ENCODE assay signal across 10 cellular contexts in genomic region chr4:150578745-150579470, GRCh38. TPM values are rescaled to one million over a fixed set of nuclear protein-coding genes. Genes with fewer than 3 reads are reported as not detected.
A peak's percentile ranks its signal among the peaks of the same experiment; 100 is the strongest.
DNase-seq lines count a peak whose midpoint lies in the region; ATAC-seq, FAIRE-seq and TF ChIP-seq lines count a peak whose summit lies in the region.
"Had no signal": no experiment of that assay in that cellular context is flagged by ENCODE, and none has a peak within 500 bp of the region (broad histone marks: within the 10 kb centered on the region; RNA-seq: fewer than 3 reads in every experiment).

No MANE protein-coding gene starts in this region.

- peak overlapping the region; percentile 91 for H3K4me3 Mint-ChIP-seq in neural progenitor cell
- H3K4me3 Mint-ChIP-seq in activated T-cell treated with anti-CD3 and anti-CD28 coated beads, Interleukin-2, amount 50 U/mL, for 4 hours: no peak overlapping the region
- H3K4me3 Mint-ChIP-seq: activated CD4-positive, alpha-beta T cell treated with anti-CD3 and anti-CD28 coated beads, Interleukin-2, amount 10 ng/mL, durations not matched to agents 7 days and 5 days had no signal

- H3K79me2 ChIP-seq in endothelial cell of umbilical vein (ENCODE audit: control insufficient read depth, insufficient read depth, low read length) (no peaks in the 10 kb centered on the region), neural progenitor cell (ENCODE audit: low read depth) (peaks cover 80% of the 10 kb centered on the region)

- peak overlapping the region; percentile 23 for H3K4me2 ChIP-seq in endothelial cell of umbilical vein (ENCODE audit: insufficient read depth, low read length)
- H3K4me2 ChIP-seq in neural progenitor cell: peak overlapping the region; percentile 98

- H3K4me1 ChIP-seq in endothelial cell of umbilical vein (ENCODE audit: control insufficient read depth, extremely low read depth, insufficient read depth, low read length) (no peaks in the 10 kb centered on the region), neural progenitor cell (peaks cover 34% of the 10 kb centered on the region)

- H3K9me1 ChIP-seq in endothelial cell of umbilical vein (replicated peaks; ENCODE audit: control insufficient read depth, extremely low read depth, insufficient read depth, low read length): no peaks in the 10 kb centered on the region

- no peak overlapping the region for H3K4me3 ChIP-seq in endothelial cell of umbilical vein (replicated peaks in 1 of 3; ENCODE audit: insufficient read depth in 1 of 3, low read depth in 1 of 3, low read length in 3 of 3)
- peak overlapping the region; percentile 75 for H3K4me3 ChIP-seq in neural progenitor cell

- DNase-seq in DMS79 (lab: John Stamatoyannopoulos, UW) (peak; percentile 79), NCI-H2029 treated with DMSO at 0.1 percent for 48 hours (lab: John Stamatoyannopoulos, UW) (peak; percentile 86), endothelial cell of umbilical vein (ENCODE audit: low read depth, low spot score) (no peak), neural progenitor cell (ENCODE audit: low spot score) (peak; percentile 74), NCI-H1694 treated with DMSO at 0.1 percent for 48 hours (lab: John Stamatoyannopoulos, UW) (no peak)
- DNase-seq in activated naive CD4-positive, alpha-beta T cell treated with anti-CD3 and anti-CD28 coated beads, Interleukin-2, amount 50 U/mL, for 72 hours (ENCODE audit: low spot score in 2 of 2): no peak
- DNase-seq in activated T-cell treated with anti-CD3 and anti-CD28 coated beads, Interleukin-2, amount 50 U/mL, for 4 hours: no peak
- no peak for DNase-seq in stimulated activated CD4-positive, alpha-beta T cell treated with anti-CD3 and anti-CD28 coated beads, Interleukin-1b, Interleukin-23, amount 100 ng/mL, for 48 hours
- DNase-seq: activated CD4-positive, alpha-beta T cell treated with anti-CD3 and anti-CD28 coated beads, Interleukin-2, amount 10 ng/mL, durations not matched to agents 7 days and 5 days; DND-41 had no signal

- POLR2A ChIA-PET in endothelial cell of umbilical vein (lab: Charles Lee): no interaction called here

- peaks cover 61% of the 10 kb centered on the region for H3F3A ChIP-seq in neural progenitor cell (ENCODE audit: low read depth)

- intact Hi-C loops in endothelial cell of umbilical vein (cut with micrococcal nuclease): no loop called here

- CTCF ChIA-PET in endothelial cell of umbilical vein (lab: Charles Lee): interaction anchor here (0.6 to 1.0 kb wide), 4 partner anchors 11 to 591 kb away, joined by 3 read pairs; no protein-coding TSS in a partner anchor

- H3K36me3 Mint-ChIP-seq in neural progenitor cell: no peaks in the 10 kb centered on the region
- peaks cover 25 to 42% of the 10 kb centered on the region in 2 donors for H3K36me3 Mint-ChIP-seq in activated naive CD4-positive, alpha-beta T cell treated with anti-CD3 and anti-CD28 coated beads, Interleukin-2, amount 50 U/mL, for 72 hours
- H3K36me3 Mint-ChIP-seq in activated T-cell treated with anti-CD3 and anti-CD28 coated beads, Interleukin-2, amount 50 U/mL, for 4 hours (ENCODE audit: insufficient read depth): peaks cover 38% of the 10 kb centered on the region

- dilution Hi-C loops in endothelial cell of umbilical vein (cut with MboI; ENCODE audit: extremely low pct_ligation_motif_present, low sequenced_read_pairs): no loop called here

- peaks cover 46% of the 10 kb centered on the region for H3K4me1 Mint-ChIP-seq in neural progenitor cell
- H3K4me1 Mint-ChIP-seq in activated T-cell treated with anti-CD3 and anti-CD28 coated beads, Interleukin-2, amount 50 U/mL, for 4 hours (ENCODE audit: low read depth): peaks cover 4% of the 10 kb centered on the region
- H3K4me1 Mint-ChIP-seq: activated CD4-positive, alpha-beta T cell treated with anti-CD3 and anti-CD28 coated beads, Interleukin-2, amount 10 ng/mL, durations not matched to agents 7 days and 5 days had no signal

- ATAC-seq in activated naive CD4-positive, alpha-beta T cell treated with anti-CD3 and anti-CD28 coated beads, Interleukin-2, amount 50 U/mL, for 72 hours: no peak
- ATAC-seq in activated T-cell treated with anti-CD3 and anti-CD28 coated beads, Interleukin-2, amount 50 U/mL, for 4 hours: no peak

- no peaks in the 10 kb centered on the region for H3K9me3 Mint-ChIP-seq in neural progenitor cell
- no peaks in the 10 kb centered on the region for H3K9me3 Mint-ChIP-seq in activated naive CD4-positive, alpha-beta T cell treated with anti-CD3 and anti-CD28 coated beads, Interleukin-2, amount 50 U/mL, for 72 hours
- H3K9me3 Mint-ChIP-seq in activated T-cell treated with anti-CD3 and anti-CD28 coated beads, Interleukin-2, amount 50 U/mL, for 4 hours: no peaks in the 10 kb centered on the region

- no peak overlapping the region for H3K9ac ChIP-seq in endothelial cell of umbilical vein (replicated peaks; ENCODE audit: extremely low read depth, insufficient read depth, low read length)
- H3K9ac ChIP-seq in neural progenitor cell: no peak overlapping the region

- H3K9me3 ChIP-seq in endothelial cell of umbilical vein (replicated peaks; ENCODE audit: control insufficient read depth, insufficient read depth, low read length): no peaks in the 10 kb centered on the region
- H3K9me3 ChIP-seq in neural progenitor cell (ENCODE audit: low read depth): no peaks in the 10 kb centered on the region

- no peak overlapping the region for H2AFZ ChIP-seq in endothelial cell of umbilical vein (ENCODE audit: low read depth, low read length)
- H2AFZ ChIP-seq in neural progenitor cell (replicated peaks): peak overlapping the region; percentile 45

- TF ChIP-seq CTCF in endothelial cell of umbilical vein (IDR thresholded peaks at IDR 0.05; ENCODE audit: extremely low read depth in 1 of 2, insufficient read depth in 1 of 2, low read depth in 1 of 2, low read length in 2 of 2): no peak
- no peak for TF ChIP-seq CTCF in neural progenitor cell (IDR thresholded peaks at IDR 0.05)

- H3K27me3 ChIP-seq in endothelial cell of umbilical vein (ENCODE audit: control insufficient read depth in 2 of 2, insufficient read depth in 2 of 2, low read length in 2 of 2) (no peaks in the 10 kb centered on the region), neural progenitor cell (peaks cover 33% of the 10 kb centered on the region)

- H3K27ac ChIP-seq in endothelial cell of umbilical vein (ENCODE audit: insufficient read depth, low read depth, low read length) (no peak overlapping the region), neural progenitor cell (peak overlapping the region; percentile 77)

- no peaks in the 10 kb centered on the region for H3K36me3 ChIP-seq in endothelial cell of umbilical vein (ENCODE audit: control insufficient read depth in 2 of 2, extremely low read depth in 1 of 2, insufficient read depth in 2 of 2, low read length in 2 of 2)
- H3K36me3 ChIP-seq in neural progenitor cell: no peaks in the 10 kb centered on the region

- no TSS peak for BruUV-seq in endothelial cell of umbilical vein (replicated peaks; lab: Mats Ljungman, UMichigan)

- H4K20me1 ChIP-seq in endothelial cell of umbilical vein (replicated peaks; ENCODE audit: control insufficient read depth, extremely low read depth, insufficient read depth, low read length) (no peaks in the 10 kb centered on the region), neural progenitor cell (ENCODE audit: low read depth) (peaks cover 11% of the 10 kb centered on the region)

- H3K27ac Mint-ChIP-seq in neural progenitor cell: peak overlapping the region; percentile 58
- no peak overlapping the region for H3K27ac Mint-ChIP-seq in activated naive CD4-positive, alpha-beta T cell treated with anti-CD3 and anti-CD28 coated beads, Interleukin-2, amount 50 U/mL, for 72 hours
- H3K27ac Mint-ChIP-seq: activated CD4-positive, alpha-beta T cell treated with anti-CD3 and anti-CD28 coated beads, Interleukin-2, amount 10 ng/mL, durations not matched to agents 7 days and 5 days had no signal

- no peak for FAIRE-seq in endothelial cell of umbilical vein (lab: Jason Lieb, UNC)

- TF ChIP-seq POLR2A in endothelial cell of umbilical vein (IDR thresholded peaks at IDR 0.05; ENCODE audit: low read depth, low read length): no peak

- peaks cover 38% of the 10 kb centered on the region for H3K27me3 Mint-ChIP-seq in neural progenitor cell (ENCODE audit: insufficient read depth, low read depth)
- H3K27me3 Mint-ChIP-seq in activated T-cell treated with anti-CD3 and anti-CD28 coated beads, Interleukin-2, amount 50 U/mL, for 4 hours (ENCODE audit: low read depth): no peaks in the 10 kb centered on the region
- H3K27me3 Mint-ChIP-seq: activated CD4-positive, alpha-beta T cell treated with anti-CD3 and anti-CD28 coated beads, Interleukin-2, amount 10 ng/mL, durations not matched to agents 7 days and 5 days had no signal

TF ChIP-seq in endothelial cell of umbilical vein, 7 proteins besides CTCF, POLR2A, EP300 and RAD21:
- TF ChIP-seq POLR2AphosphoS5 (IDR thresholded peaks at IDR 0.05; ENCODE audit: insufficient read depth, low read depth, low read length): no peak
- no peak for TF ChIP-seq EZH2 (IDR thresholded peaks at IDR 0.05; ENCODE audit: borderline replicate concordance, low read depth, low read length, severe bottlenecking)

RNA-seq across cellular contexts. Expression of gene MAB21L2, which starts 3.0 kb away (rescaled TPM):
- not detected in 2 replicates for total RNA-seq in endothelial cell of umbilical vein
- not detected in 2 replicates for polyA plus RNA-seq in endothelial cell of umbilical vein
- polyA plus RNA-seq in endothelial cell of umbilical vein (2011; cell fraction: cytosol; rRNA removed): 0.01 TPM in 1 of 2 replicates, not detected in the other
- polyA plus RNA-seq in endothelial cell of umbilical vein (2011; cell fraction: nucleus; rRNA removed): not detected in 2 replicates
- polyA plus RNA-seq in endothelial cell of umbilical vein (2012): 0.27 and 0.29 TPM in 2 replicates
- not detected in 2 replicates for polyA minus RNA-seq in endothelial cell of umbilical vein
- polyA minus RNA-seq in endothelial cell of umbilical vein (2011; cell fraction: cytosol; rRNA and poly(A)+ RNA removed): not detected
- not detected in 2 replicates for polyA minus RNA-seq in endothelial cell of umbilical vein (2011; cell fraction: nucleus; rRNA and poly(A)+ RNA removed)
- 38.3 and 42.1 TPM in 2 replicates for total RNA-seq in neural progenitor cell (ENCODE audit: low replicate concordance)
- not detected for total RNA-seq in activated naive CD4-positive, alpha-beta T cell treated with anti-CD3 and anti-CD28 coated beads, Interleukin-2, amount 50 U/mL, for 72 hours
- not detected for total RNA-seq in activated T-cell treated with anti-CD3 and anti-CD28 coated beads, Interleukin-2, amount 50 U/mL, for 4 hours
- total RNA-seq: activated CD4-positive, alpha-beta T cell treated with anti-CD3 and anti-CD28 coated beads, Interleukin-2, amount 10 ng/mL, durations not matched to agents 7 days and 5 days had no signal

Comparison
In these comparisons a context has a peak if more than half of its experiments do, and no peak if none do; other contexts are left out.
1. DNase-seq: peak in DMS79 (single experiment), NCI-H2029 treated with DMSO at 0.1 percent for 48 hours (single experiment) and neural progenitor cell (single experiment); none in endothelial cell of umbilical vein (single experiment), activated naive CD4-positive, alpha-beta T cell treated with anti-CD3 and anti-CD28 coated beads, Interleukin-2, amount 50 U/mL, for 72 hours (0 of 2), activated T-cell treated with anti-CD3 and anti-CD28 coated beads, Interleukin-2, amount 50 U/mL, for 4 hours (single experiment), stimulated activated CD4-positive, alpha-beta T cell treated with anti-CD3 and anti-CD28 coated beads, Interleukin-1b, Interleukin-23, amount 100 ng/mL, for 48 hours (single experiment) and NCI-H1694 treated with DMSO at 0.1 percent for 48 hours (single experiment).
2. RNA of gene MAB21L2, which starts 3.0 kb away (total RNA-seq): 38.3 to 42.1 TPM in neural progenitor cell; not detected in endothelial cell of umbilical vein, not detected in activated naive CD4-positive, alpha-beta T cell treated with anti-CD3 and anti-CD28 coated beads, Interleukin-2, amount 50 U/mL, for 72 hours and not detected in activated T-cell treated with anti-CD3 and anti-CD28 coated beads, Interleukin-2, amount 50 U/mL, for 4 hours; every median in the first group is over 10 times any median in the second.